Comparison of ENCODE assay signal across 16 cellular contexts in the genomic region with DNA sequence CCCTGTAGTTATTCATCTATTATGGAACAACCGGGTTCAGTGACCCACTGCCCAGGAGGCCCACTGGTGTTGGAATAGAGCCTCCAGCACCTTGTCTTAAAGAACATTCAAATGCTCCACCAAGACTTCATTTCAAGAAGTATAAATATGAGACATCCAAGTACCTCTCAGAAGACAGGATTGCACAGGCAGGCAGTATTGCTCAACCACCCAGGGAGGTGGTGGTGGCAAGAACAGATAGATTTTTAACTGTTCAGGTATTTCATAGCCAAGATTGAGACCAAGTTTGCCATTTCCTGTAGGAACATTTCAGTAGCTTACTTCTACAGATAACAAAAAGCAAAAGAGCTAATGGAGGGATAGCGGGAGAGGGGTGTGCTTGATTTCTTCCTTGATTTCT.
"Had no signal": no experiment of that assay in that cellular context is flagged by ENCODE, and none has a peak within 500 bp of the region (broad histone marks: within the 10 kb centered on the region; RNA-seq: fewer than 3 reads in every experiment).

No MANE protein-coding gene starts in this region.

- H3K36me3 Mint-ChIP-seq: activated naive CD8-positive, alpha-beta T cell treated with anti-CD3 and anti-CD28 coated beads, Interleukin-2, amount 10 ng/mL, durations not matched to agents 7 days and 5 days had no signal

- H3K27ac Mint-ChIP-seq: activated B cell treated with CpG ODN at 0.5 μM for 24 hours; activated CD4-positive, alpha-beta T cell treated with anti-CD3 and anti-CD28 coated beads, Interleukin-2, amount 10 ng/mL, durations not matched to agents 7 days and 5 days; activated naive CD8-positive, alpha-beta T cell treated with anti-CD3 and anti-CD28 coated beads, Interleukin-2, amount 10 ng/mL, durations not matched to agents 7 days and 5 days; mesothelial cell of epicardium; stimulated activated naive CD8-positive, alpha-beta T cell treated with anti-CD3 and anti-CD28 coated beads, Interleukin-15, Interleukin-2, amounts not matched to agents 100 ng/mL and 50 ng/mL, for 24 hours; T-helper 1 cell treated with Interleukin-12 subunit alpha and Interleukin-12 subunit beta and Interleukin-4 antibody, amounts not matched to agents 30 μg/mL and 1 μg/mL, for 36 hours; type B pancreatic cell had no signal

- H3K36me3 ChIP-seq: esophagus muscularis mucosa, sigmoid colon, spleen, suprapubic skin had no signal

- H3K4me3 ChIP-seq: esophagus muscularis mucosa, sigmoid colon, spleen, suprapubic skin had no signal

- H3K9me3 ChIP-seq: esophagus muscularis mucosa, sigmoid colon, spleen, suprapubic skin had no signal

- H3K4me3 Mint-ChIP-seq: activated B cell treated with CpG ODN at 0.5 μM for 24 hours; activated CD4-positive, alpha-beta T cell treated with anti-CD3 and anti-CD28 coated beads, Interleukin-2, amount 10 ng/mL, durations not matched to agents 7 days and 5 days; activated naive CD8-positive, alpha-beta T cell treated with anti-CD3 and anti-CD28 coated beads, Interleukin-2, amount 10 ng/mL, durations not matched to agents 7 days and 5 days; mesothelial cell of epicardium; neural crest cell; stimulated activated naive CD8-positive, alpha-beta T cell treated with anti-CD3 and anti-CD28 coated beads, Interleukin-15, Interleukin-2, amounts not matched to agents 100 ng/mL and 50 ng/mL, for 24 hours; T-helper 1 cell treated with Interleukin-12 subunit alpha and Interleukin-12 subunit beta and Interleukin-4 antibody, amounts not matched to agents 30 μg/mL and 1 μg/mL, for 36 hours; type B pancreatic cell had no signal

- H3K27me3 ChIP-seq: esophagus muscularis mucosa, sigmoid colon, spleen, suprapubic skin had no signal

- DNase-seq: activated B cell treated with CpG ODN at 0.5 μM for 24 hours; activated CD4-positive, alpha-beta T cell treated with anti-CD3 and anti-CD28 coated beads, Interleukin-2, amount 10 ng/mL, durations not matched to agents 7 days and 5 days; activated naive CD8-positive, alpha-beta T cell treated with anti-CD3 and anti-CD28 coated beads, Interleukin-2, amount 10 ng/mL, durations not matched to agents 7 days and 5 days; anterior cingulate cortex; hypothalamus; kidney glomerular epithelial cell; sigmoid colon; spleen had no signal

- H3K27ac ChIP-seq: esophagus muscularis mucosa, sigmoid colon, spleen, suprapubic skin had no signal

- H3K4me1 ChIP-seq: esophagus muscularis mucosa, sigmoid colon, spleen had no signal

- FAIRE-seq: TTC549 had no signal

- H3K4me1 Mint-ChIP-seq: activated B cell treated with CpG ODN at 0.5 μM for 24 hours; activated CD4-positive, alpha-beta T cell treated with anti-CD3 and anti-CD28 coated beads, Interleukin-2, amount 10 ng/mL, durations not matched to agents 7 days and 5 days; activated naive CD8-positive, alpha-beta T cell treated with anti-CD3 and anti-CD28 coated beads, Interleukin-2, amount 10 ng/mL, durations not matched to agents 7 days and 5 days had no signal
